In genomic region chr19:17370026-17370587, GRCh38 we compare ENCODE assay signal across 1 cellular context.
TF ChIP-seq lines count a peak whose summit lies in the region.

No MANE protein-coding gene starts in this region.

TF ChIP-seq in GM12878, 131 proteins besides CTCF, POLR2A, EP300 and RAD21 (continues in another document):
- TF ChIP-seq HCFC1 (IDR thresholded peaks at IDR 0.05; ENCODE audit: low read length) (no peak), SIX5 (IDR thresholded peaks at IDR 0.05; ENCODE audit: low read depth, low read length, severe bottlenecking) (no peak), CBFB (IDR thresholded peaks at IDR 0.05; ENCODE audit: low read depth) (peak; percentile 76), CREM (IDR thresholded peaks at IDR 0.05; ENCODE audit: low read depth) (peak; percentile 66; the same call in 1 of the 2 replicates), MEF2B (IDR thresholded peaks at IDR 0.05; ENCODE audit: partially characterized antibody, poor library complexity, severe bottlenecking) (peak; percentile 91), ZNF592 (IDR thresholded peaks at IDR 0.05) (no peak), CHD4 (IDR thresholded peaks at IDR 0.05) (no peak), GABPA (IDR thresholded peaks at IDR 0.05; ENCODE audit: low read depth) (no peak), RELB (IDR thresholded peaks at IDR 0.05; ENCODE audit: low read depth) (peak; percentile 92), SREBF1 (IDR thresholded peaks at IDR 0.05; ENCODE audit: low read length) (no peak), PBX3 (IDR thresholded peaks at IDR 0.05; ENCODE audit: insufficient replicate concordance, low read depth, low read length) (no peak), TCF7 (IDR thresholded peaks at IDR 0.05; ENCODE audit: borderline replicate concordance) (no peak; the same call in 1 of the 2 replicates), IRF4 (IDR thresholded peaks at IDR 0.05; ENCODE audit: low read depth, low read length) (peak; percentile 24; the same call in 1 of the 2 replicates), FOXM1 (IDR thresholded peaks at IDR 0.05; ENCODE audit: low read depth, low read length) (peak; percentile 80; the same call in 1 of the 2 replicates), HDAC6 (IDR thresholded peaks at IDR 0.05; ENCODE audit: unreplicated experiment) (no peak), KDM1A (IDR thresholded peaks at IDR 0.05; ENCODE audit: borderline replicate concordance) (no peak), ZNF274 (IDR thresholded peaks at IDR 0.05; ENCODE audit: insufficient read depth, insufficient read length) (no peak), MYC (IDR thresholded peaks at IDR 0.05; ENCODE audit: insufficient read depth, insufficient read length, insufficient replicate concordance, low read length, severe bottlenecking) (no peak), USF1 (IDR thresholded peaks at IDR 0.05; ENCODE audit: borderline replicate concordance, extremely low read length, insufficient read depth, low read depth, low read length) (peak; percentile 54), SUZ12 (IDR thresholded peaks at IDR 0.05; ENCODE audit: unreplicated experiment) (no peak), BCLAF1 (IDR thresholded peaks at IDR 0.05) (no peak), STAT3 (IDR thresholded peaks at IDR 0.05; ENCODE audit: low read depth, low read length) (no peak), TARDBP (IDR thresholded peaks at IDR 0.05; ENCODE audit: borderline replicate concordance) (no peak), PAX5 (IDR thresholded peaks at IDR 0.05; ENCODE audit: borderline replicate concordance, low read depth, low read length) (no peak; the same call in 1 of the 2 replicates), TBL1XR1 (IDR thresholded peaks at IDR 0.05; ENCODE audit: low read depth, low read length) (peak; percentile 85), E4F1 (IDR thresholded peaks at IDR 0.05; ENCODE audit: borderline replicate concordance, partially characterized antibody) (no peak), NR2C1 (IDR thresholded peaks at IDR 0.05) (no peak), RAD51 (IDR thresholded peaks at IDR 0.05) (peak; percentile 97), BCL3 (IDR thresholded peaks at IDR 0.05; ENCODE audit: borderline replicate concordance, insufficient read depth, low read depth, low read length, poor library complexity, severe bottlenecking) (peak; percentile 19), NBN (IDR thresholded peaks at IDR 0.05) (peak; percentile 90; the same call in 1 of the 2 replicates), SRF (IDR thresholded peaks at IDR 0.05; ENCODE audit: low read depth in 2 of 2, low read length in 2 of 2) (no peak), ASH2L (IDR thresholded peaks at IDR 0.05; ENCODE audit: borderline replicate concordance, low read depth) (no peak), RELA (IDR thresholded peaks at IDR 0.05; ENCODE audit: borderline replicate concordance, partially characterized antibody) (no peak), MEF2A (IDR thresholded peaks at IDR 0.05; ENCODE audit: insufficient read depth, low read depth, low read length) (peak; percentile 96), PKNOX1 (IDR thresholded peaks at IDR 0.05) (peak; percentile 65), EED (IDR thresholded peaks at IDR 0.05; ENCODE audit: low read depth) (peak; percentile 85), IKZF2 (IDR thresholded peaks at IDR 0.05) (peak; percentile 93 to 96), SPI1 (IDR thresholded peaks at IDR 0.05; ENCODE audit: borderline replicate concordance, insufficient read depth, low read depth, low read length) (peak; percentile 91), ZZZ3 (IDR thresholded peaks at IDR 0.05; ENCODE audit: control insufficient read depth, insufficient read length, low read depth) (no peak), CBX5 (IDR thresholded peaks at IDR 0.05; ENCODE audit: low read depth) (no peak), SREBF2 (IDR thresholded peaks at IDR 0.05; ENCODE audit: low read length) (no peak), CHD2 (IDR thresholded peaks at IDR 0.05; ENCODE audit: borderline replicate concordance, low read depth, low read length) (0 out of 2 replicates have a peak, but pooled peaks have one; percentile 22), DPF2 (IDR thresholded peaks at IDR 0.05) (peak; percentile 83), ZNF384 (IDR thresholded peaks at IDR 0.05; ENCODE audit: borderline replicate concordance, low read depth, low read length) (peak; percentile 90), SUPT20H (IDR thresholded peaks at IDR 0.05; ENCODE audit: borderline replicate concordance, control insufficient read depth, low read depth, low read length) (no peak), USF2 (IDR thresholded peaks at IDR 0.05; ENCODE audit: borderline replicate concordance, low read depth, low read length) (peak; percentile 49; the same call in 1 of the 2 replicates), ZNF24 (IDR thresholded peaks at IDR 0.05) (no peak), FOS (IDR thresholded peaks at IDR 0.05; ENCODE audit: borderline replicate concordance, extremely low read depth, insufficient read length) (no peak)
